ENCODE assay signal across 20 cellular contexts in genomic region chr6:153994004-153994403, GRCh38. TPM values are rescaled to one million over a fixed set of nuclear protein-coding genes. Genes with fewer than 3 reads are reported as not detected.
DNase-seq lines count a peak whose midpoint lies in the region; ATAC-seq and TF ChIP-seq lines count a peak whose summit lies in the region.
"Had no signal": no experiment of that assay in that cellular context is flagged by ENCODE, and none has a peak within 500 bp of the region (broad histone marks: within the 10 kb centered on the region; RNA-seq: fewer than 3 reads in every experiment).

No MANE protein-coding gene starts in this region.

- intact Hi-C loops in activated CD4-positive, alpha-beta T cell treated with anti-CD3 and anti-CD28 coated beads for 36 hours (cut with DNase I, micrococcal nuclease), result no loop called here

- H3K4me3 Mint-ChIP-seq in WTC11, result no peak overlapping the region
- no peak overlapping the region for H3K4me3 Mint-ChIP-seq in activated CD4-positive, alpha-beta T cell treated with anti-CD3 and anti-CD28 coated beads for 36 hours
- H3K4me3 Mint-ChIP-seq: CD4-positive, alpha-beta memory T cell had no signal

- H3K4me1 ChIP-seq in SK-N-SH (ENCODE audit: control insufficient read depth in 1 of 2, insufficient read depth in 2 of 2, low read depth in 1 of 2, low read length in 1 of 2), result peaks cover 0 to 3% of the 10 kb centered on the region in 2 experiments; a peak in 2 of 4 replicates
- H3K4me1 ChIP-seq in effector memory CD4-positive, alpha-beta T cell (ENCODE audit: control insufficient read depth, insufficient read depth, low read length, poor library complexity, severe bottlenecking), result no peaks in the 10 kb centered on the region

- H3K27ac ChIP-seq in SK-N-SH (ENCODE audit: low read depth in 2 of 2, low read length in 1 of 2), result no peak overlapping the region
- H3K27ac ChIP-seq in effector memory CD4-positive, alpha-beta T cell (ENCODE audit: insufficient read depth, low read length, poor library complexity, severe bottlenecking), result no peak overlapping the region

- TF ChIP-seq EP300 in SK-N-SH (IDR thresholded peaks at IDR 0.05; ENCODE audit: borderline replicate concordance in 1 of 2, low read depth in 1 of 2, low read length in 1 of 2), result no peak

- no peak overlapping the region for H3K4me2 ChIP-seq in SK-N-SH

- no peak overlapping the region for H2AFZ ChIP-seq in SK-N-SH (ENCODE audit: low read depth)

- DNase-seq in SK-N-SH (peak; percentile 19), WTC11 (ENCODE audit: low spot score) (no peak), left kidney (ENCODE audit: low read depth, low spot score) (peak; percentile 39), NOMO-1 (lab: John Stamatoyannopoulos, UW; ENCODE audit: unreplicated experiment in 2 of 2) (no peak)
- no peak for DNase-seq in activated CD4-positive, alpha-beta T cell treated with anti-CD3 and anti-CD28 coated beads for 36 hours
- no peak for DNase-seq in effector memory CD4-positive, alpha-beta T cell
- DNase-seq: Calu3; CD4-positive, alpha-beta memory T cell; COR-L47; DMS53; DMS79 treated with DMSO at 0.1 percent for 48 hours; GF-D8; GOT3; HCEC 1CT had no signal

- no peaks in the 10 kb centered on the region for H3F3A ChIP-seq in SK-N-SH (replicated peaks; ENCODE audit: insufficient read depth)

- TF ChIP-seq CTCF in SK-N-SH (IDR thresholded peaks at IDR 0.05) (no peak), WTC11 (IDR thresholded peaks at IDR 0.05) (no peak)

- peaks cover 14% of the 10 kb centered on the region for H3K4me1 Mint-ChIP-seq in WTC11
- no peaks in the 10 kb centered on the region for H3K4me1 Mint-ChIP-seq in activated CD4-positive, alpha-beta T cell treated with anti-CD3 and anti-CD28 coated beads for 36 hours
- H3K4me1 Mint-ChIP-seq: CD4-positive, alpha-beta memory T cell had no signal

- CTCF ChIA-PET in SK-N-SH (lab: Yijun Ruan, JAX) (no interaction called here), WTC11 (lab: Charles Lee) (no interaction called here)
- CTCF ChIA-PET in activated CD4-positive, alpha-beta T cell treated with anti-CD3 and anti-CD28 coated beads for 36 hours (lab: Charles Lee), result no interaction called here

- H3K79me2 ChIP-seq in SK-N-SH (ENCODE audit: insufficient read depth), result no peaks in the 10 kb centered on the region

- no peaks in the 10 kb centered on the region for H3K27me3 Mint-ChIP-seq in WTC11 (ENCODE audit: low read depth)
- peaks cover 5% of the 10 kb centered on the region for H3K27me3 Mint-ChIP-seq in activated CD4-positive, alpha-beta T cell treated with anti-CD3 and anti-CD28 coated beads for 36 hours

- POLR2A ChIA-PET in SK-N-SH (lab: Yijun Ruan, JAX) (no interaction called here), WTC11 (lab: Charles Lee) (no interaction called here)
- POLR2A ChIA-PET in activated CD4-positive, alpha-beta T cell treated with anti-CD3 and anti-CD28 coated beads for 36 hours (lab: Charles Lee), result no interaction called here

- no peaks in the 10 kb centered on the region for H3K36me3 Mint-ChIP-seq in WTC11
- H3K36me3 Mint-ChIP-seq in activated CD4-positive, alpha-beta T cell treated with anti-CD3 and anti-CD28 coated beads for 36 hours (ENCODE audit: low read depth), result no peaks in the 10 kb centered on the region
- H3K36me3 Mint-ChIP-seq: CD4-positive, alpha-beta memory T cell had no signal

- 59% methylated on average over 3 of the region's 3 CpGs for WGBS in SK-N-SH (ENCODE audit: low lambda C conversion rate)

- peak; percentile 28; the same call in 1 of the 2 replicates for ATAC-seq in WTC11
- no peak for ATAC-seq in activated CD4-positive, alpha-beta T cell treated with anti-CD3 and anti-CD28 coated beads for 36 hours

- TF ChIP-seq RAD21 in SK-N-SH (IDR thresholded peaks at IDR 0.05; ENCODE audit: low read length), result no peak

- no peak overlapping the region for H3K9ac ChIP-seq in SK-N-SH

- no peaks in the 10 kb centered on the region for H3K27me3 ChIP-seq in SK-N-SH (ENCODE audit: insufficient read depth)
- H3K27me3 ChIP-seq in effector memory CD4-positive, alpha-beta T cell (replicated peaks; ENCODE audit: control insufficient read depth, insufficient read depth, low read length, poor library complexity, severe bottlenecking), result no peaks in the 10 kb centered on the region

- H3K4me3 ChIP-seq in SK-N-SH (ENCODE audit: low read depth in 2 of 2, low read length in 1 of 2), result no peak overlapping the region
- H3K4me3 ChIP-seq in effector memory CD4-positive, alpha-beta T cell (ENCODE audit: insufficient read depth, low read depth, low read length, poor library complexity, severe bottlenecking), result no peak overlapping the region

- no peaks in the 10 kb centered on the region for H3K9me2 ChIP-seq in SK-N-SH

- H4K20me1 ChIP-seq in SK-N-SH (ENCODE audit: insufficient read depth), result no peaks in the 10 kb centered on the region

- no peaks in the 10 kb centered on the region for H3K9me3 ChIP-seq in SK-N-SH
- H3K9me3 ChIP-seq in effector memory CD4-positive, alpha-beta T cell (ENCODE audit: control insufficient read depth, low read length), result no peaks in the 10 kb centered on the region

- H3K9me3 Mint-ChIP-seq in WTC11, result no peaks in the 10 kb centered on the region; the same call in 1 of the 2 replicates
- H3K9me3 Mint-ChIP-seq in activated CD4-positive, alpha-beta T cell treated with anti-CD3 and anti-CD28 coated beads for 36 hours (ENCODE audit: low read depth), result peaks cover 3% of the 10 kb centered on the region

- no peaks in the 10 kb centered on the region for H3K36me3 ChIP-seq in SK-N-SH (replicated peaks in 1 of 2; ENCODE audit: control insufficient read depth in 1 of 2, insufficient read depth in 2 of 2, low read length in 1 of 2)
- no peaks in the 10 kb centered on the region for H3K36me3 ChIP-seq in effector memory CD4-positive, alpha-beta T cell (ENCODE audit: control insufficient read depth, insufficient read depth, low read length)

- no peak overlapping the region for H3K27ac Mint-ChIP-seq in WTC11
- no peak overlapping the region for H3K27ac Mint-ChIP-seq in activated CD4-positive, alpha-beta T cell treated with anti-CD3 and anti-CD28 coated beads for 36 hours
- H3K27ac Mint-ChIP-seq: CD4-positive, alpha-beta memory T cell had no signal

TF ChIP-seq in SK-N-SH, 30 proteins besides CTCF, POLR2A, EP300 and RAD21:
- no peak for TF ChIP-seq ELF1 (IDR thresholded peaks at IDR 0.05)
- TF ChIP-seq USF2 (IDR thresholded peaks at IDR 0.05; ENCODE audit: borderline replicate concordance, low read depth, low read length), result no peak
- TF ChIP-seq POLR2AphosphoS5 (IDR thresholded peaks at IDR 0.05; ENCODE audit: low read depth, low read length), result no peak
- TF ChIP-seq MXI1 (IDR thresholded peaks at IDR 0.05; ENCODE audit: low read depth, low read length), result no peak
- no peak for TF ChIP-seq RXRA (IDR thresholded peaks at IDR 0.05; ENCODE audit: borderline replicate concordance, low read depth)

TF ChIP-seq in WTC11, 78 proteins besides CTCF, POLR2A, EP300 and RAD21 (continues in another document):
- TF ChIP-seq JAZF1 (CRISPR knock-in tag; IDR thresholded peaks at IDR 0.05) (no peak), NFE2L1 (CRISPR knock-in tag; IDR thresholded peaks at IDR 0.05) (no peak), KAT7 (CRISPR knock-in tag; IDR thresholded peaks at IDR 0.05; ENCODE audit: borderline replicate concordance) (no peak), TCF7 (CRISPR knock-in tag; IDR thresholded peaks at IDR 0.05; ENCODE audit: low read depth) (no peak), GTF2I (CRISPR knock-in tag; conservative IDR thresholded peaks at IDR 0.05) (no peak), ZNF138 (CRISPR knock-in tag; conservative IDR thresholded peaks at IDR 0.05) (no peak), ZNF263 (CRISPR knock-in tag; IDR thresholded peaks at IDR 0.05; ENCODE audit: low read depth) (no peak), SMAD4 (CRISPR knock-in tag; IDR thresholded peaks at IDR 0.05) (no peak), ELF4 (CRISPR knock-in tag; IDR thresholded peaks at IDR 0.05; ENCODE audit: low read depth) (no peak), ZNF416 (CRISPR knock-in tag; IDR thresholded peaks at IDR 0.05) (no peak)
- TF ChIP-seq, protein P1, sequence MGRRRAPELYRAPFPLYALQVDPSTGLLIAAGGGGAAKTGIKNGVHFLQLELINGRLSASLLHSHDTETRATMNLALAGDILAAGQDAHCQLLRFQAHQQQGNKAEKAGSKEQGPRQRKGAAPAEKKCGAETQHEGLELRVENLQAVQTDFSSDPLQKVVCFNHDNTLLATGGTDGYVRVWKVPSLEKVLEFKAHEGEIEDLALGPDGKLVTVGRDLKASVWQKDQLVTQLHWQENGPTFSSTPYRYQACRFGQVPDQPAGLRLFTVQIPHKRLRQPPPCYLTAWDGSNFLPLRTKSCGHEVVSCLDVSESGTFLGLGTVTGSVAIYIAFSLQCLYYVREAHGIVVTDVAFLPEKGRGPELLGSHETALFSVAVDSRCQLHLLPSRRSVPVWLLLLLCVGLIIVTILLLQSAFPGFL (CRISPR knock-in tag; IDR thresholded peaks at IDR 0.05; ENCODE audit: borderline replicate concordance), result no peak
- TF ChIP-seq, protein P2, sequence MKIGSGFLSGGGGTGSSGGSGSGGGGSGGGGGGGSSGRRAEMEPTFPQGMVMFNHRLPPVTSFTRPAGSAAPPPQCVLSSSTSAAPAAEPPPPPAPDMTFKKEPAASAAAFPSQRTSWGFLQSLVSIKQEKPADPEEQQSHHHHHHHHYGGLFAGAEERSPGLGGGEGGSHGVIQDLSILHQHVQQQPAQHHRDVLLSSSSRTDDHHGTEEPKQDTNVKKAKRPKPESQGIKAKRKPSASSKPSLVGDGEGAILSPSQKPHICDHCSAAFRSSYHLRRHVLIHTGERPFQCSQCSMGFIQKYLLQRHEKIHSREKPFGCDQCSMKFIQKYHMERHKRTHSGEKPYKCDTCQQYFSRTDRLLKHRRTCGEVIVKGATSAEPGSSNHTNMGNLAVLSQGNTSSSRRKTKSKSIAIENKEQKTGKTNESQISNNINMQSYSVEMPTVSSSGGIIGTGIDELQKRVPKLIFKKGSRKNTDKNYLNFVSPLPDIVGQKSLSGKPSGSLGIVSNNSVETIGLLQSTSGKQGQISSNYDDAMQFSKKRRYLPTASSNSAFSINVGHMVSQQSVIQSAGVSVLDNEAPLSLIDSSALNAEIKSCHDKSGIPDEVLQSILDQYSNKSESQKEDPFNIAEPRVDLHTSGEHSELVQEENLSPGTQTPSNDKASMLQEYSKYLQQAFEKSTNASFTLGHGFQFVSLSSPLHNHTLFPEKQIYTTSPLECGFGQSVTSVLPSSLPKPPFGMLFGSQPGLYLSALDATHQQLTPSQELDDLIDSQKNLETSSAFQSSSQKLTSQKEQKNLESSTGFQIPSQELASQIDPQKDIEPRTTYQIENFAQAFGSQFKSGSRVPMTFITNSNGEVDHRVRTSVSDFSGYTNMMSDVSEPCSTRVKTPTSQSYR (CRISPR knock-in tag; IDR thresholded peaks at IDR 0.05), result no peak

RNA-seq across cellular contexts. Expression of gene OPRM1, which starts 45.0 kb away (rescaled TPM):
- 0.15 and 1.0 TPM in 2 replicates for polyA plus RNA-seq in SK-N-SH (2012; rRNA removed)
- 0.48 and 1.2 TPM in 2 replicates for polyA plus RNA-seq in SK-N-SH (2012; cell fraction: cytosol; rRNA removed)
- 0.97 and 1.2 TPM in 2 replicates for polyA plus RNA-seq in SK-N-SH (2012; cell fraction: nucleus; rRNA removed)
- total RNA-seq in WTC11 (2021), result not detected in 3 replicates
- total RNA-seq in activated CD4-positive, alpha-beta T cell treated with anti-CD3 and anti-CD28 coated beads for 36 hours, result not detected
- total RNA-seq: A172; A673; Calu3; CD4-positive, alpha-beta memory T cell; Daoy; G401; H7 had no signal
- polyA plus RNA-seq: BJ; CD4-positive, alpha-beta memory T cell had no signal

Comparison
In these comparisons a context has a peak if more than half of its experiments do, and no peak if none do; other contexts are left out.
1. DNase-seq: peak in SK-N-SH (single experiment) and left kidney (single experiment); none in WTC11 (single experiment), NOMO-1 (0 of 2), activated CD4-positive, alpha-beta T cell treated with anti-CD3 and anti-CD28 coated beads for 36 hours (single experiment) and effector memory CD4-positive, alpha-beta T cell (0 of 3).